In genomic region chr10:113073549-113074189, GRCh38 we compare ENCODE assay signal across 8 cellular contexts.
DNase-seq lines count a peak whose midpoint lies in the region; ATAC-seq, FAIRE-seq and TF ChIP-seq lines count a peak whose summit lies in the region.

No MANE protein-coding gene starts in this region.

- CTCF ChIA-PET in activated CD4-positive, alpha-beta T cell treated with anti-CD3 and anti-CD28 coated beads for 36 hours (lab: Charles Lee), result interaction anchor here (0.6 kb wide), 1 partner anchor 424 kb away, joined by 3 read pairs; no protein-coding TSS in a partner anchor
- CTCF ChIA-PET in GM10248 (lab: Yijun Ruan, JAX), result no interaction called here

- H3K4me3 Mint-ChIP-seq in activated CD4-positive, alpha-beta T cell treated with anti-CD3 and anti-CD28 coated beads for 36 hours, result no peak overlapping the region

- 41% methylated on average over 23 of the region's 23 CpGs for WGBS in suprapubic skin

- POLR2A ChIA-PET in activated CD4-positive, alpha-beta T cell treated with anti-CD3 and anti-CD28 coated beads for 36 hours (lab: Charles Lee), result no interaction called here
- POLR2A ChIA-PET in GM10248 (lab: Yijun Ruan, JAX), result no interaction called here

- DNase-seq in HS-5 (ENCODE audit: low read depth), result peak; percentile 90
- peak; percentile 85 for DNase-seq in bronchial epithelial cell (ENCODE audit: low read depth)
- peak; percentile 100 for DNase-seq in kidney tubule cell (ENCODE audit: low spot score)
- peak; percentile 88 for DNase-seq in suprapubic skin (ENCODE audit: low spot score in 2 of 2)
- DNase-seq in activated CD4-positive, alpha-beta T cell treated with anti-CD3 and anti-CD28 coated beads for 36 hours, result no peak
- DNase-seq in GM10248 (ENCODE audit: extremely low spot score), result no peak

- H3K4me3 ChIP-seq in bronchial epithelial cell (ENCODE audit: low read depth, low read length) (no peak overlapping the region), suprapubic skin (no peak overlapping the region)

- H3K36me3 Mint-ChIP-seq in activated CD4-positive, alpha-beta T cell treated with anti-CD3 and anti-CD28 coated beads for 36 hours (ENCODE audit: low read depth), result no peaks in the 10 kb centered on the region

- TF ChIP-seq CTCF in bronchial epithelial cell (IDR thresholded peaks at IDR 0.05; ENCODE audit: insufficient read depth, low read length, severe bottlenecking) (no peak), suprapubic skin (IDR thresholded peaks at IDR 0.05) (no peak), GM10248 (IDR thresholded peaks at IDR 0.05; ENCODE audit: control extremely low read depth, extremely low read depth, low read depth, missing control alignments) (no peak)

- no peak for ATAC-seq in activated CD4-positive, alpha-beta T cell treated with anti-CD3 and anti-CD28 coated beads for 36 hours
- ATAC-seq in GM18498 (IDR thresholded peaks at IDR 0.05; ENCODE audit: unreplicated experiment) (no peak), HG02642 (IDR thresholded peaks at IDR 0.05; ENCODE audit: poor library complexity, unreplicated experiment) (no peak)

- H3K27ac ChIP-seq in suprapubic skin, result peak overlapping the region; percentile 74

- H3K36me3 ChIP-seq in bronchial epithelial cell (ENCODE audit: control insufficient read depth, insufficient read depth, low read length) (no peaks in the 10 kb centered on the region), suprapubic skin (peaks cover 8% of the 10 kb centered on the region)

- no peak for FAIRE-seq in bronchial epithelial cell (lab: Jason Lieb, UNC)

- no peak for TF ChIP-seq POLR2A in suprapubic skin (IDR thresholded peaks at IDR 0.05)

- no peaks in the 10 kb centered on the region for H3K4me1 Mint-ChIP-seq in activated CD4-positive, alpha-beta T cell treated with anti-CD3 and anti-CD28 coated beads for 36 hours

- intact Hi-C loops in activated CD4-positive, alpha-beta T cell treated with anti-CD3 and anti-CD28 coated beads for 36 hours (cut with DNase I, micrococcal nuclease), result no loop called here

- no peaks in the 10 kb centered on the region for H3K9me3 Mint-ChIP-seq in activated CD4-positive, alpha-beta T cell treated with anti-CD3 and anti-CD28 coated beads for 36 hours (ENCODE audit: low read depth)

- peaks cover 40% of the 10 kb centered on the region for H3K4me1 ChIP-seq in suprapubic skin

- H3K27me3 Mint-ChIP-seq in activated CD4-positive, alpha-beta T cell treated with anti-CD3 and anti-CD28 coated beads for 36 hours, result no peaks in the 10 kb centered on the region

- TF ChIP-seq EP300 in suprapubic skin (IDR thresholded peaks at IDR 0.05), result no peak

- H3K27me3 ChIP-seq in bronchial epithelial cell (ENCODE audit: control insufficient read depth, insufficient read depth, low read length), result no peaks in the 10 kb centered on the region
- H3K27me3 ChIP-seq in suprapubic skin, result no peaks in the 10 kb centered on the region

- no peaks in the 10 kb centered on the region for H3K9me3 ChIP-seq in suprapubic skin

- H3K27ac Mint-ChIP-seq in activated CD4-positive, alpha-beta T cell treated with anti-CD3 and anti-CD28 coated beads for 36 hours, result no peak overlapping the region

Comparison
In these comparisons a context has a peak if more than half of its experiments do, and no peak if none do; other contexts are left out.
1. DNase-seq: peak in HS-5 (single experiment), bronchial epithelial cell (single experiment), kidney tubule cell (single experiment) and suprapubic skin (2 of 2); none in activated CD4-positive, alpha-beta T cell treated with anti-CD3 and anti-CD28 coated beads for 36 hours (single experiment) and GM10248 (single experiment).